25 cellular contexts compared by ENCODE assay signal in genomic region chr2:6341730-6342129, GRCh38.
"Had no signal": no experiment of that assay in that cellular context is flagged by ENCODE, and none has a peak within 500 bp of the region (broad histone marks: within the 10 kb centered on the region; RNA-seq: fewer than 3 reads in every experiment).

No MANE protein-coding gene starts in this region.

- H3K27me3 ChIP-seq: colonic mucosa, foreskin keratinocyte, hepatocyte, neutrophil, right atrium auricular region, stomach, transverse colon had no signal

- H3K9me3 Mint-ChIP-seq: endodermal cell had no signal

- H3K79me2 ChIP-seq: hepatocyte had no signal

- H3K36me3 ChIP-seq: colonic mucosa, left ventricle myocardium inferior, neutrophil, right atrium auricular region, stomach, thoracic aorta, transverse colon had no signal

- H3K4me1 Mint-ChIP-seq: endodermal cell had no signal

- H3K9me3 ChIP-seq: colonic mucosa, left ventricle myocardium inferior, neutrophil, right atrium auricular region, stomach, thoracic aorta, transverse colon had no signal

- H3K4me2 ChIP-seq: hepatocyte had no signal

- H3K27ac Mint-ChIP-seq: endodermal cell, nephron progenitor cell had no signal

- H2AFZ ChIP-seq: hepatocyte had no signal

- DNase-seq: colonic mucosa; dermis blood vessel endothelial cell; effector CD4-positive, alpha-beta T cell; endodermal cell; erythroblast; foreskin keratinocyte; head of caudate nucleus; kidney; left cardiac atrium; left ventricle myocardium inferior; mesenchymal stem cell; naive B cell; nephron progenitor cell; posterior cingulate gyrus; small intestine; stimulated activated CD4-positive, alpha-beta T cell treated with anti-CD3 and anti-CD28 coated beads, Interleukin-12 subunit alpha, Interleukin-12 subunit beta, amount 100 ng/mL, for 4 hours; stimulated activated naive CD4-positive, alpha-beta T cell; stomach; substantia nigra; transverse colon had no signal

- H3K36me3 Mint-ChIP-seq: naive B cell had no signal

- ATAC-seq: foreskin keratinocyte, left cardiac atrium had no signal

- H3K4me3 ChIP-seq: colonic mucosa, hepatocyte, left ventricle myocardium inferior, lung, right atrium auricular region, stomach, thoracic aorta, transverse colon had no signal

- H3K4me1 ChIP-seq: colonic mucosa, left ventricle myocardium inferior, right atrium auricular region, stomach, transverse colon had no signal

- H3K27ac ChIP-seq: colonic mucosa, foreskin keratinocyte, hepatocyte, left ventricle myocardium inferior, neutrophil, right atrium auricular region, stomach, thoracic aorta, transverse colon had no signal

- H3K4me3 Mint-ChIP-seq: endodermal cell, nephron progenitor cell had no signal
